In genomic region chr22:22769434-22770279, GRCh38 we compare ENCODE assay signal across 11 cellular contexts.
"Had no signal": no experiment of that assay in that cellular context is flagged by ENCODE, and none has a peak within 500 bp of the region (broad histone marks: within the 10 kb centered on the region; RNA-seq: fewer than 3 reads in every experiment).

No MANE protein-coding gene starts in this region.

- H3K36me3 ChIP-seq: left lung, right lobe of liver, thoracic aorta, upper lobe of right lung had no signal

- H3K4me1 ChIP-seq: left lung, upper lobe of right lung had no signal

- H3K27me3 ChIP-seq: right lobe of liver had no signal

- DNase-seq: activated gamma-delta T cell, left lung, naive B cell, occipital lobe, upper lobe of right lung had no signal

- H3K4me3 ChIP-seq: left lung, lung, right lobe of liver, thoracic aorta, upper lobe of right lung had no signal

- H3K27ac ChIP-seq: left lung, right lobe of liver, thoracic aorta, upper lobe of right lung had no signal

- H3K36me3 Mint-ChIP-seq: naive B cell had no signal

- H3K4me3 Mint-ChIP-seq: activated naive CD8-positive, alpha-beta T cell treated with anti-CD3 and anti-CD28 coated beads, Interleukin-2, amount 50 U/mL, for 24 hours; activated T-helper 1 cell treated with anti-CD3 and anti-CD28 coated beads, Interleukin-12 subunit alpha, Interleukin-12 subunit beta, Interleukin-2, Interleukin-4 antibody, amounts not matched to agents 30 ng/mL and 10 ng/mL and 1 ng/mL, durations not matched to agents 14 hours and 24 hours and 36 hours; dendritic cell treated with granulocyte-macrophage colony-stimulating factor and Interleukin-4, amounts not matched to agents 40 ng/mL and 50 ng/mL, for 4 days had no signal

- H3K9me3 ChIP-seq: left lung, right lobe of liver, thoracic aorta, upper lobe of right lung had no signal

- ATAC-seq: activated naive CD8-positive, alpha-beta T cell treated with anti-CD3 and anti-CD28 coated beads, Interleukin-2, amount 50 U/mL, for 24 hours had no signal

- H3K9me3 Mint-ChIP-seq: activated naive CD8-positive, alpha-beta T cell treated with anti-CD3 and anti-CD28 coated beads, Interleukin-2, amount 50 U/mL, for 24 hours; activated T-helper 1 cell treated with anti-CD3 and anti-CD28 coated beads, Interleukin-12 subunit alpha, Interleukin-12 subunit beta, Interleukin-2, Interleukin-4 antibody, amounts not matched to agents 30 ng/mL and 10 ng/mL and 1 ng/mL, durations not matched to agents 14 hours and 24 hours and 36 hours; dendritic cell treated with granulocyte-macrophage colony-stimulating factor and Interleukin-4, amounts not matched to agents 40 ng/mL and 50 ng/mL, for 4 days had no signal

- H3K27ac Mint-ChIP-seq: activated naive CD8-positive, alpha-beta T cell treated with anti-CD3 and anti-CD28 coated beads, Interleukin-2, amount 50 U/mL, for 24 hours; activated T-helper 1 cell treated with anti-CD3 and anti-CD28 coated beads, Interleukin-12 subunit alpha, Interleukin-12 subunit beta, Interleukin-2, Interleukin-4 antibody, amounts not matched to agents 30 ng/mL and 10 ng/mL and 1 ng/mL, durations not matched to agents 14 hours and 24 hours and 36 hours had no signal
